Comparison of ENCODE assay signal across 12 cellular contexts in the genomic region with DNA sequence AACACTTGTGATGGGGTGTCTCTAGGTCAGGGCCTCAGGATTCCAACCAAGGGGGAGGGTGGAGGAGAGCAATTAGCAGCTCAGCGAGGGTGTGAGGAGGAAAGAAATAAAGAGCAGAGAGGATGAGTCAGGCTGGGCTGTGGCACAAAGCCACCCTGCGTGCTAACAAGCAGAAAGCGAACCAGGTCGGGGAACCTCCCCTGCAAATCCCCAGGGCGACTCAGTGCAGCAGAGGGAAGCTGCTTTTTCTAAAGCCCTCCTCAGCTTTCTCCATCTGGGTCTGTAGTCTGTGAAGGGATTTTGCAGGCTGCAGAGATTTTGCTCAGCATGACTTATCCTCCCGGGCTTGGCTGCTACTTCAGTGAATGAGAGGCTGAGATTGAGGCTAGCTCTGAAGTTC. TPM values are rescaled to one million over a fixed set of nuclear protein-coding genes. Genes with fewer than 3 reads are reported as not detected.
DNase-seq lines count a peak whose midpoint lies in the region; ATAC-seq and TF ChIP-seq lines count a peak whose summit lies in the region.
"Had no signal": no experiment of that assay in that cellular context is flagged by ENCODE, and none has a peak within 500 bp of the region (broad histone marks: within the 10 kb centered on the region; RNA-seq: fewer than 3 reads in every experiment).

No MANE protein-coding gene starts in this region.

- no peak overlapping the region for H3K4me3 Mint-ChIP-seq in activated T-helper 17 cell treated with anti-CD3 and anti-CD28 coated beads, Interleukin-2, amount 50 U/mL, for 72 hours
- no peak overlapping the region for H3K4me3 Mint-ChIP-seq in CD8-positive, alpha-beta memory T cell
- H3K4me3 Mint-ChIP-seq: CD8-positive, alpha-beta T cell had no signal

- TF ChIP-seq CTCF in BE2C (IDR thresholded peaks at IDR 0.05; ENCODE audit: low read depth, low read length) = no peak

- CTCF ChIA-PET in CD8-positive, alpha-beta memory T cell (lab: Charles Lee) = no interaction called here

- H3K9me3 Mint-ChIP-seq in activated T-helper 17 cell treated with anti-CD3 and anti-CD28 coated beads, Interleukin-2, amount 50 U/mL, for 72 hours = peaks cover 7% of the 10 kb centered on the region
- H3K9me3 Mint-ChIP-seq in CD8-positive, alpha-beta memory T cell = peaks cover 0 to 3% (median 0%) of the 10 kb centered on the region in 5 donors

- no peaks in the 10 kb centered on the region for H3K36me3 Mint-ChIP-seq in activated T-helper 17 cell treated with anti-CD3 and anti-CD28 coated beads, Interleukin-2, amount 50 U/mL, for 72 hours (ENCODE audit: low read depth)
- peaks cover 0 to 2% (median 0%) of the 10 kb centered on the region in 3 donors for H3K36me3 Mint-ChIP-seq in CD8-positive, alpha-beta memory T cell
- H3K36me3 Mint-ChIP-seq: CD8-positive, alpha-beta T cell had no signal

- POLR2A ChIA-PET in CD8-positive, alpha-beta memory T cell (lab: Charles Lee) = no interaction called here

- H3K27me3 Mint-ChIP-seq in activated T-helper 17 cell treated with anti-CD3 and anti-CD28 coated beads, Interleukin-2, amount 50 U/mL, for 72 hours = peaks cover 51% of the 10 kb centered on the region
- peaks cover 24 to 63% of the 10 kb centered on the region in 2 donors for H3K27me3 Mint-ChIP-seq in CD8-positive, alpha-beta memory T cell

- H3K27me3 ChIP-seq in H7 (ENCODE audit: control insufficient read depth, insufficient read depth, low read length) (no peaks in the 10 kb centered on the region; the same call in 1 of the 2 replicates), BE2C (no peaks in the 10 kb centered on the region; the same call in 1 of the 2 replicates)
- peaks cover 4% of the 10 kb centered on the region for H3K27me3 ChIP-seq in CD8-positive, alpha-beta memory T cell (ENCODE audit: insufficient read depth, low read length, poor library complexity, severe bottlenecking)

- no peaks in the 10 kb centered on the region for H3K9me3 ChIP-seq in BE2C
- H3K9me3 ChIP-seq in CD8-positive, alpha-beta memory T cell (ENCODE audit: low read length) = no peaks in the 10 kb centered on the region
- H3K9me3 ChIP-seq: neutrophil had no signal

- peak; percentile 75 for DNase-seq in AG08395 (ENCODE audit: low spot score)
- peak; percentile 73 for DNase-seq in H7
- peak; percentile 32 to 36 for DNase-seq in left colon
- DNase-seq in BE2C = no peak
- DNase-seq in CD8-positive, alpha-beta memory T cell = no peak
- DNase-seq in NCI-H146 treated with DMSO at 0.1 percent for 48 hours (lab: John Stamatoyannopoulos, UW; ENCODE audit: unreplicated experiment) = no peak
- DNase-seq: NCI-H510A treated with DMSO at 0.1 percent for 48 hours; stimulated activated naive CD4-positive, alpha-beta T cell had no signal

- H3K4me1 Mint-ChIP-seq in activated T-helper 17 cell treated with anti-CD3 and anti-CD28 coated beads, Interleukin-2, amount 50 U/mL, for 72 hours = no peaks in the 10 kb centered on the region
- no peaks in the 10 kb centered on the region for H3K4me1 Mint-ChIP-seq in CD8-positive, alpha-beta memory T cell

- no peaks in the 10 kb centered on the region for H3K4me1 ChIP-seq in BE2C
- no peaks in the 10 kb centered on the region for H3K4me1 ChIP-seq in CD8-positive, alpha-beta memory T cell (ENCODE audit: insufficient read depth, low read length)

- ATAC-seq in activated T-helper 17 cell treated with anti-CD3 and anti-CD28 coated beads, Interleukin-2, amount 50 U/mL, for 72 hours (replicated peaks) = peak; percentile 52
- ATAC-seq in left colon (peak; percentile 53), HG02610 (IDR thresholded peaks at IDR 0.05; ENCODE audit: unreplicated experiment) (no peak)
- ATAC-seq: CD8-positive, alpha-beta T cell had no signal

- H3K4me3 ChIP-seq in H7 (ENCODE audit: insufficient read depth, low read depth, low read length) = no peak overlapping the region
- no peak overlapping the region for H3K4me3 ChIP-seq in BE2C (ENCODE audit: low read depth, low read length)
- H3K4me3 ChIP-seq in CD8-positive, alpha-beta memory T cell (ENCODE audit: low read length) = no peak overlapping the region

- no peaks in the 10 kb centered on the region for H3K36me3 ChIP-seq in H7 (replicated peaks; ENCODE audit: control insufficient read depth, insufficient read depth, low read length)
- no peaks in the 10 kb centered on the region for H3K36me3 ChIP-seq in BE2C
- H3K36me3 ChIP-seq in CD8-positive, alpha-beta memory T cell (ENCODE audit: insufficient read depth, low read length) = no peaks in the 10 kb centered on the region
- H3K36me3 ChIP-seq: neutrophil had no signal

- H3K27ac Mint-ChIP-seq in activated T-helper 17 cell treated with anti-CD3 and anti-CD28 coated beads, Interleukin-2, amount 50 U/mL, for 72 hours = no peak overlapping the region
- no peak overlapping the region for H3K27ac Mint-ChIP-seq in CD8-positive, alpha-beta memory T cell
- H3K27ac Mint-ChIP-seq: CD8-positive, alpha-beta T cell had no signal

- intact Hi-C loops in left colon (cut with DNase I, micrococcal nuclease) = no loop called here

- H3K27ac ChIP-seq in CD8-positive, alpha-beta memory T cell (ENCODE audit: low read depth, low read length) = no peak overlapping the region
- H3K27ac ChIP-seq: neutrophil had no signal

RNA-seq across cellular contexts. Expression of a gene that starts 6.6 kb away (rescaled TPM):
- not detected in 2 replicates for total RNA-seq in H7 (2014; rRNA removed; shearing (Covaris generic))
- not detected for total RNA-seq in activated T-helper 17 cell treated with anti-CD3 and anti-CD28 coated beads, Interleukin-2, amount 50 U/mL, for 72 hours
- not detected for total RNA-seq in left colon
- polyA plus RNA-seq in BE2C (2012; ENCODE audit: insufficient read depth, insufficient read length, low read depth) = not detected
- total RNA-seq in CD8-positive, alpha-beta memory T cell = not detected
- polyA plus RNA-seq in CD8-positive, alpha-beta memory T cell = not detected
- total RNA-seq: CD8-positive, alpha-beta T cell had no signal

RNA-seq across cellular contexts. Expression of a gene that starts 28.0 kb away (rescaled TPM):
- 48.2 and 53.2 TPM in 2 replicates for total RNA-seq in H7 (2014; rRNA removed; shearing (Covaris generic))
- 10 to 100 TPM; 48.3 to 79.7 TPM for total RNA-seq in activated T-helper 17 cell treated with anti-CD3 and anti-CD28 coated beads, Interleukin-2, amount 50 U/mL, for 72 hours
- total RNA-seq in left colon = 10 to 100 TPM; 16.0 to 17.2 TPM
- polyA plus RNA-seq in BE2C (2012; ENCODE audit: insufficient read depth, insufficient read length, low read depth) = 75.8 TPM
- 10 to 100 TPM; 50.2 to 52.8 TPM for total RNA-seq in CD8-positive, alpha-beta memory T cell
- 40.7 TPM for polyA plus RNA-seq in CD8-positive, alpha-beta memory T cell

RNA-seq across cellular contexts. Expression of a gene that starts 56.6 kb away (rescaled TPM):
- total RNA-seq in H7 (2014; rRNA removed; shearing (Covaris generic)) = 43.9 and 58.4 TPM in 2 replicates
- not detected for total RNA-seq in activated T-helper 17 cell treated with anti-CD3 and anti-CD28 coated beads, Interleukin-2, amount 50 U/mL, for 72 hours
- total RNA-seq in left colon = under 1 TPM; 0.34 to 0.78 TPM
- 1.1 TPM for polyA plus RNA-seq in BE2C (2012; ENCODE audit: insufficient read depth, insufficient read length, low read depth)
- total RNA-seq in CD8-positive, alpha-beta memory T cell = not detected
- polyA plus RNA-seq in CD8-positive, alpha-beta memory T cell = not detected
- total RNA-seq: CD8-positive, alpha-beta T cell had no signal

Comparison
In these comparisons a context has a peak if more than half of its experiments do, and no peak if none do; other contexts are left out.
1. DNase-seq: peak in AG08395 (single experiment), H7 (single experiment) and left colon (2 of 2); none in BE2C (single experiment), CD8-positive, alpha-beta memory T cell (0 of 5) and NCI-H146 treated with DMSO at 0.1 percent for 48 hours (single experiment).
2. RNA of a gene that starts 56.6 kb away (total RNA-seq): 43.9 to 58.4 TPM in H7; 0.34 to 0.78 TPM in left colon, not detected in activated T-helper 17 cell treated with anti-CD3 and anti-CD28 coated beads, Interleukin-2, amount 50 U/mL, for 72 hours and not detected in CD8-positive, alpha-beta memory T cell; every median in the first group is over 10 times any median in the second.